7 cellular contexts compared by ENCODE assay signal in genomic region chr1:83457778-83458248, GRCh38.
DNase-seq lines count a peak whose midpoint lies in the region; ATAC-seq, FAIRE-seq and TF ChIP-seq lines count a peak whose summit lies in the region.
"Not testable (repeated sequence)": the region's sequence is repeated elsewhere in the genome, so short reads cannot be mapped to it uniquely, and the experiment has no call there.

No MANE protein-coding gene starts in this region.

- H3K27ac Mint-ChIP-seq in astrocyte (ENCODE audit: unreplicated experiment); stimulated activated memory B cell treated with anti-CD40 and anti-IgM and Interleukin-4, amounts not matched to agents 10 μg/mL and 1 μg/mL and 100 μg/mL, for 72 hours: not testable (repeated sequence)

- not testable (repeated sequence) for H3K79me2 ChIP-seq in astrocyte (ENCODE audit: insufficient read depth, low read length)

- H3K27me3 Mint-ChIP-seq in astrocyte (ENCODE audit: low read depth, unreplicated experiment); stimulated activated memory B cell treated with anti-CD40 and anti-IgM and Interleukin-4, amounts not matched to agents 10 μg/mL and 1 μg/mL and 100 μg/mL, for 72 hours: not testable (repeated sequence)

- not testable (repeated sequence) for H2AFZ ChIP-seq in astrocyte (ENCODE audit: low read depth, low read length)

- FAIRE-seq in astrocyte (lab: Jason Lieb, UNC), result peak; percentile 70

- not testable (repeated sequence) for TF ChIP-seq CTCF in astrocyte (IDR thresholded peaks at IDR 0.05; ENCODE audit: insufficient read depth, low read depth, low read length); fibroblast of mammary gland (conservative IDR thresholded peaks at IDR 0.05; ENCODE audit: control insufficient read depth, insufficient read depth, low read depth, low read length); lung (IDR thresholded peaks at IDR 0.05; ENCODE audit: control extremely low read depth, extremely low read depth)

- not testable (repeated sequence) for H3K4me3 Mint-ChIP-seq in astrocyte (ENCODE audit: unreplicated experiment); stimulated activated memory B cell treated with anti-CD40 and anti-IgM and Interleukin-4, amounts not matched to agents 10 μg/mL and 1 μg/mL and 100 μg/mL, for 72 hours

- H3K4me1 Mint-ChIP-seq in astrocyte (ENCODE audit: low read depth, unreplicated experiment); stimulated activated memory B cell treated with anti-CD40 and anti-IgM and Interleukin-4, amounts not matched to agents 10 μg/mL and 1 μg/mL and 100 μg/mL, for 72 hours: not testable (repeated sequence)

- H3K27me3 ChIP-seq in astrocyte (ENCODE audit: insufficient read depth, low read length); lung (ENCODE audit: control insufficient read depth, insufficient read depth): not testable (repeated sequence)

- not testable (repeated sequence) for H3K36me3 Mint-ChIP-seq in astrocyte (ENCODE audit: low read depth, unreplicated experiment); stimulated activated memory B cell treated with anti-CD40 and anti-IgM and Interleukin-4, amounts not matched to agents 10 μg/mL and 1 μg/mL and 100 μg/mL, for 72 hours

- H3K9me3 ChIP-seq in astrocyte (ENCODE audit: insufficient read depth, low read depth, low read length); lung (ENCODE audit: control insufficient read depth in 2 of 2, insufficient read depth in 1 of 2, low read length in 1 of 2): not testable (repeated sequence)

- DNase-seq in EH (ENCODE audit: low read depth) (peak; percentile 4), fibroblast of mammary gland (ENCODE audit: low read depth) (peak; percentile 16)
- DNase-seq in astrocyte (ENCODE audit: low read depth); lung (ENCODE audit: low spot score): not testable (repeated sequence)

- not testable (repeated sequence) for H3K9me3 Mint-ChIP-seq in astrocyte (ENCODE audit: unreplicated experiment); stimulated activated memory B cell treated with anti-CD40 and anti-IgM and Interleukin-4, amounts not matched to agents 10 μg/mL and 1 μg/mL and 100 μg/mL, for 72 hours

- not testable (repeated sequence) for H3K9ac ChIP-seq in astrocyte (ENCODE audit: low read length)

- 38 to 59% methylated on average over 1 of the region's 1 CpG for WGBS in lung, 2 donors

- not testable (repeated sequence) for H3K4me2 ChIP-seq in astrocyte (ENCODE audit: low read length)

- peak; percentile 47 for ATAC-seq in GM19351 (IDR thresholded peaks at IDR 0.05; ENCODE audit: unreplicated experiment)
- ATAC-seq in HG03460 (IDR thresholded peaks at IDR 0.05; ENCODE audit: unreplicated experiment), result peak; percentile 43
- peak; percentile 49 for ATAC-seq in lung (ENCODE audit: insufficient read depth, low FRiP score)
- ATAC-seq in stimulated activated memory B cell treated with anti-CD40 and anti-IgM and Interleukin-4, amounts not matched to agents 10 μg/mL and 1 μg/mL and 100 μg/mL, for 72 hours, result peak; percentile 83

- H3K27ac ChIP-seq in astrocyte (ENCODE audit: low read depth, low read length); lung (ENCODE audit: low read depth in 1 of 2, low read length in 1 of 2): not testable (repeated sequence)

- not testable (repeated sequence) for H3K36me3 ChIP-seq in astrocyte (ENCODE audit: insufficient read depth, low read length); lung (ENCODE audit: control insufficient read depth in 2 of 2, insufficient read depth in 2 of 2, low read length in 2 of 2)

- H3K4me3 ChIP-seq in astrocyte (ENCODE audit: insufficient read depth, low read depth, low read length); fibroblast of mammary gland (ENCODE audit: control insufficient read depth, low read depth, low read length); lung: not testable (repeated sequence)

- not testable (repeated sequence) for H4K20me1 ChIP-seq in astrocyte (ENCODE audit: insufficient read depth, low read length)

- H3K4me1 ChIP-seq in astrocyte (ENCODE audit: insufficient read depth, low read length); lung (ENCODE audit: control insufficient read depth in 2 of 2, insufficient read depth in 2 of 2, low read length in 2 of 2): not testable (repeated sequence)
